9 cellular contexts compared by ENCODE assay signal in the genomic region with DNA sequence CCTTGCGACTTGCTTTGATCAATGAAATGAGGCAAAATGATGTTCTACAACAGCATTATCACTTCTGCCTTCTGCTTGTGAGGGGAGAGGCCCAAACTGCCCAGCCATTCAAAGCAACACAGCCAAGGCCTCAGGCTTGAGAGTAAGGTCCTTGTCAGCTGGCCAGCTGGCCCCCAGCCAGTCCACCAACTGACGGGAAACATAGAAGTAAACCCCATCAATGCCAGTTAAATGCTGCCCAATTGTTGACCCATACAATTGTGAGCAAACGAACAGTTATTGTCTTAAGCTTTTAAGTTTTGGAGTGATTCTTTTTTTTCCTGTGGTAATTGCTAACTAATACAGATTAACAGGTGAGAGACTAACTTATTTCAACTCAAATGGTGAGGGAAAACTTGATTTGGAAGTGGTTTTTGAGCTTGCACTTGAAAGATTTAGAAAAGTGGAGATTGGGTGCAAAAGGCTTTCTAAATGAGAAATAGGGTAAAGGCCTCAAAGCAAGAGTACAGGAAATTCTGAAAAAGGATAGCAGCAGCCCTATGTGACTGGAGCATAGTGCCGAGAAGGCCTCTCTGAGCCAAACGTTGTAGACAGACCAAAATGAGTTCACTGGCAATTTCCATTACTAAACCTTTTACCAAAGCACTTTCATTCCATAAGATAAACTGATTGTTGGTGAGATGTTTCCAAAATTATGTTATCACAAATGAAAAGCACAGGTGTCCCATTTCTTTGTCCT.
DNase-seq lines count a peak whose midpoint lies in the region; ATAC-seq and TF ChIP-seq lines count a peak whose summit lies in the region.
"Had no signal": no experiment of that assay in that cellular context is flagged by ENCODE, and none has a peak within 500 bp of the region (broad histone marks: within the 10 kb centered on the region; RNA-seq: fewer than 3 reads in every experiment).

No MANE protein-coding gene starts in this region.

- H3K9me3 Mint-ChIP-seq in MCF 10A (ENCODE audit: unreplicated experiment): peaks cover 5% of the 10 kb centered on the region
- no peaks in the 10 kb centered on the region for H3K9me3 Mint-ChIP-seq in activated CD4-positive, alpha-beta T cell treated with anti-CD3 and anti-CD28 coated beads for 36 hours (ENCODE audit: low read depth)

- H3K4me2 ChIP-seq in mammary epithelial cell (ENCODE audit: insufficient read depth, low read depth, low read length): no peak overlapping the region
- no peak overlapping the region for H3K4me2 ChIP-seq in mesendoderm (ENCODE audit: low read length)

- no peak overlapping the region for H3K4ac ChIP-seq in mesendoderm (ENCODE audit: low read depth, low read length)

- H3K23ac ChIP-seq in mesendoderm (ENCODE audit: low read length): no peak overlapping the region

- TF ChIP-seq CTCF in MCF 10A (IDR thresholded peaks at IDR 0.05; ENCODE audit: unreplicated experiment): no peak
- TF ChIP-seq CTCF in mammary epithelial cell (conservative IDR thresholded peaks at IDR 0.05 in 1 of 2, IDR thresholded peaks at IDR 0.05 in 1 of 2; ENCODE audit: extremely low read depth in 1 of 2, insufficient read depth in 1 of 2, low read depth in 1 of 2, low read length in 2 of 2): no peak
- TF ChIP-seq CTCF in lower lobe of right lung (IDR thresholded peaks at IDR 0.05): no peak

- in situ Hi-C loops in mammary epithelial cell (cut with MboI; ENCODE audit: low sequenced_read_pairs in 2 of 2): no loop called here

- peak overlapping the region; percentile 78 for H3K27ac Mint-ChIP-seq in MCF 10A (ENCODE audit: low read depth, unreplicated experiment)
- no peak overlapping the region for H3K27ac Mint-ChIP-seq in activated CD4-positive, alpha-beta T cell treated with anti-CD3 and anti-CD28 coated beads for 36 hours

- POLR2A ChIA-PET in MCF 10A (lab: Yijun Ruan, JAX): interaction anchor here (0.6 to 1.6 kb wide), 3 partner anchors 9 to 282 kb away, joined by 3 read pairs; no protein-coding TSS in a partner anchor
- POLR2A ChIA-PET in activated CD4-positive, alpha-beta T cell treated with anti-CD3 and anti-CD28 coated beads for 36 hours (lab: Charles Lee): no interaction called here

- H4K5ac ChIP-seq in mesendoderm (ENCODE audit: low read length): no peak overlapping the region

- no peak overlapping the region for H2BK5ac ChIP-seq in mesendoderm (ENCODE audit: low read length)

- intact Hi-C loops in MCF 10A (cut with micrococcal nuclease): no loop called here
- intact Hi-C loops in mammary epithelial cell (cut with micrococcal nuclease): no loop called here
- intact Hi-C loops in lower lobe of right lung (cut with DNase I): no loop called here
- intact Hi-C loops in aorta (cut with DNase I): no loop called here
- intact Hi-C loops in activated CD4-positive, alpha-beta T cell treated with anti-CD3 and anti-CD28 coated beads for 36 hours (cut with DNase I, micrococcal nuclease): no loop called here

- peaks cover 21% of the 10 kb centered on the region for H3K4me1 Mint-ChIP-seq in MCF 10A (ENCODE audit: insufficient read depth, unreplicated experiment)
- H3K4me1 Mint-ChIP-seq in activated CD4-positive, alpha-beta T cell treated with anti-CD3 and anti-CD28 coated beads for 36 hours: no peaks in the 10 kb centered on the region

- H2AK5ac ChIP-seq in mesendoderm (ENCODE audit: low read length): no peak overlapping the region

- H3K27ac ChIP-seq in mammary epithelial cell (ENCODE audit: insufficient read depth, low read depth, low read length) (no peak overlapping the region), lower lobe of right lung (no peak overlapping the region), aorta (ENCODE audit: low read depth in 1 of 2, low read length in 2 of 2) (no peak overlapping the region), mesendoderm (ENCODE audit: low read depth, low read length) (no peak overlapping the region)

- WGBS in mammary epithelial cell (ENCODE audit: low coverage, missing lambda C conversion rate): 66% methylated on average over 5 of the region's 5 CpGs
- WGBS in aorta, 2 donors: 56 to 61% methylated on average over 5 of the region's 5 CpGs
- WGBS in mesendoderm (ENCODE audit: extremely low coverage, insufficient coverage, low lambda C conversion rate): no CpG with 5 or more reads among the region's 5 CpGs

- H3K18ac ChIP-seq in mesendoderm (ENCODE audit: low read length): no peak overlapping the region

- no peaks in the 10 kb centered on the region for H3K27me3 Mint-ChIP-seq in MCF 10A (ENCODE audit: insufficient read depth, unreplicated experiment)
- H3K27me3 Mint-ChIP-seq in activated CD4-positive, alpha-beta T cell treated with anti-CD3 and anti-CD28 coated beads for 36 hours: peaks cover 2% of the 10 kb centered on the region

- H4K8ac ChIP-seq in mesendoderm (ENCODE audit: low read depth, low read length): no peak overlapping the region

- no peaks in the 10 kb centered on the region for H4K20me1 ChIP-seq in mammary epithelial cell (ENCODE audit: insufficient read depth, low read length)

- no peak overlapping the region for H2BK120ac ChIP-seq in mesendoderm (ENCODE audit: low read depth, low read length)

- CTCF ChIA-PET in MCF 10A (lab: Yijun Ruan, JAX) (interaction anchor here (0.6 kb wide), 1 partner anchor 48 kb away, joined by 3 read pairs; no protein-coding TSS in a partner anchor), mammary epithelial cell (lab: Charles Lee; ENCODE audit: low non-redundant PET) (no interaction called here)
- CTCF ChIA-PET in activated CD4-positive, alpha-beta T cell treated with anti-CD3 and anti-CD28 coated beads for 36 hours (lab: Charles Lee): interaction anchor here (1.3 kb wide), 1 partner anchor 12 kb away, joined by 3 read pairs; no protein-coding TSS in a partner anchor

- H3K36me3 ChIP-seq in mammary epithelial cell (ENCODE audit: insufficient read depth, low read length): no peaks in the 10 kb centered on the region
- H3K36me3 ChIP-seq in lower lobe of right lung: no peaks in the 10 kb centered on the region
- H3K36me3 ChIP-seq in aorta (ENCODE audit: control insufficient read depth in 1 of 2, insufficient read depth in 2 of 2, low read length in 1 of 2): no peaks in the 10 kb centered on the region
- no peaks in the 10 kb centered on the region for H3K36me3 ChIP-seq in mesendoderm (ENCODE audit: control insufficient read depth, insufficient read depth, low read length)

- peak; percentile 89 for DNase-seq in MCF 10A (ENCODE audit: unreplicated experiment)
- DNase-seq in mammary epithelial cell: no peak
- DNase-seq in dermis blood vessel endothelial cell: peak; percentile 60
- peak; percentile 88 for DNase-seq in lower lobe of right lung
- DNase-seq in aorta: peak; percentile 82
- no peak for DNase-seq in mesendoderm
- DNase-seq in activated CD4-positive, alpha-beta T cell treated with anti-CD3 and anti-CD28 coated beads for 36 hours: no peak
- DNase-seq in SKM-1 treated with dmso at 0.1 percent for 144 hours (lab: John Stamatoyannopoulos, UW; ENCODE audit: unreplicated experiment): no peak
- DNase-seq: SW 1271 had no signal

- peaks cover 6% of the 10 kb centered on the region for H3K36me3 Mint-ChIP-seq in MCF 10A (ENCODE audit: insufficient read depth, unreplicated experiment)
- H3K36me3 Mint-ChIP-seq in activated CD4-positive, alpha-beta T cell treated with anti-CD3 and anti-CD28 coated beads for 36 hours (ENCODE audit: low read depth): no peaks in the 10 kb centered on the region

- H3K79me2 ChIP-seq in mammary epithelial cell (ENCODE audit: insufficient read depth, low read length): no peaks in the 10 kb centered on the region
- H3K79me2 ChIP-seq in mesendoderm (ENCODE audit: control insufficient read depth, insufficient read depth, low read length): no peaks in the 10 kb centered on the region

- dilution Hi-C loops in mammary epithelial cell (cut with HindIII; ENCODE audit: low sequenced_read_pairs): no loop called here

- H3K4me1 ChIP-seq in mammary epithelial cell (ENCODE audit: insufficient read depth, low read length) (peaks cover 5% of the 10 kb centered on the region), lower lobe of right lung (peaks cover 7% of the 10 kb centered on the region), aorta (ENCODE audit: control insufficient read depth in 1 of 2, insufficient read depth in 2 of 2, low read length in 2 of 2) (no peaks in the 10 kb centered on the region), mesendoderm (ENCODE audit: control insufficient read depth, low read depth, low read length) (no peaks in the 10 kb centered on the region)

- H3K79me1 ChIP-seq in mesendoderm (ENCODE audit: low read length): no peaks in the 10 kb centered on the region

- H2BK15ac ChIP-seq in mesendoderm (replicated peaks; ENCODE audit: low read depth): no peak overlapping the region

- ATAC-seq in lower lobe of right lung (peak; percentile 78 to 89), aorta (ENCODE audit: low FRiP score) (no peak)
- no peak for ATAC-seq in activated CD4-positive, alpha-beta T cell treated with anti-CD3 and anti-CD28 coated beads for 36 hours

- H3K56ac ChIP-seq in mesendoderm (ENCODE audit: low read length): no peak overlapping the region

- H3K9ac ChIP-seq in mammary epithelial cell (ENCODE audit: insufficient read depth, low read length) (no peak overlapping the region), mesendoderm (ENCODE audit: low read length) (no peak overlapping the region)

- no peak overlapping the region for H3K4me3 Mint-ChIP-seq in MCF 10A (ENCODE audit: unreplicated experiment)
- no peak overlapping the region for H3K4me3 Mint-ChIP-seq in activated CD4-positive, alpha-beta T cell treated with anti-CD3 and anti-CD28 coated beads for 36 hours

- H3K27me3 ChIP-seq in mammary epithelial cell (ENCODE audit: insufficient read depth, low read length): no peaks in the 10 kb centered on the region
- H3K27me3 ChIP-seq in lower lobe of right lung (ENCODE audit: low read depth): no peaks in the 10 kb centered on the region
- no peaks in the 10 kb centered on the region for H3K27me3 ChIP-seq in aorta (ENCODE audit: control insufficient read depth in 1 of 2, insufficient read depth in 2 of 2, low read length in 1 of 2)
- H3K27me3 ChIP-seq in mesendoderm (ENCODE audit: insufficient read depth, low read length, poor library complexity): no peaks in the 10 kb centered on the region

- BruUV-seq in MCF 10A (replicated peaks; lab: Mats Ljungman, UMichigan) (no TSS peak), mammary epithelial cell (replicated peaks; lab: Mats Ljungman, UMichigan) (no TSS peak)

- no peak overlapping the region for H3K4me3 ChIP-seq in mammary epithelial cell (replicated peaks in 1 of 3; ENCODE audit: insufficient read depth in 1 of 3, low read depth in 2 of 3, low read length in 3 of 3)
- no peak overlapping the region for H3K4me3 ChIP-seq in lower lobe of right lung
- H3K4me3 ChIP-seq in aorta (ENCODE audit: low read length in 2 of 2): no peak overlapping the region
- no peak overlapping the region for H3K4me3 ChIP-seq in mesendoderm (ENCODE audit: low read length)

- H3K9me3 ChIP-seq in mammary epithelial cell (replicated peaks; ENCODE audit: insufficient read depth, low read length): no peaks in the 10 kb centered on the region
- H3K9me3 ChIP-seq in lower lobe of right lung: no peaks in the 10 kb centered on the region
- H3K9me3 ChIP-seq in aorta (ENCODE audit: control insufficient read depth, low read length): no peaks in the 10 kb centered on the region

- H2AFZ ChIP-seq in mammary epithelial cell (ENCODE audit: low read depth, low read length): no peak overlapping the region

Comparison
In these comparisons a context has a peak if more than half of its experiments do, and no peak if none do; other contexts are left out.
1. DNase-seq: peak in MCF 10A (single experiment), dermis blood vessel endothelial cell (single experiment), lower lobe of right lung (single experiment) and aorta (2 of 2); none in mammary epithelial cell (single experiment), mesendoderm (single experiment), activated CD4-positive, alpha-beta T cell treated with anti-CD3 and anti-CD28 coated beads for 36 hours (single experiment) and SKM-1 treated with dmso at 0.1 percent for 144 hours (single experiment).
2. ATAC-seq: peak in lower lobe of right lung (2 of 2); none in aorta (single experiment) and activated CD4-positive, alpha-beta T cell treated with anti-CD3 and anti-CD28 coated beads for 36 hours (single experiment).